15 cellular contexts compared by ENCODE assay signal in the genomic region with DNA sequence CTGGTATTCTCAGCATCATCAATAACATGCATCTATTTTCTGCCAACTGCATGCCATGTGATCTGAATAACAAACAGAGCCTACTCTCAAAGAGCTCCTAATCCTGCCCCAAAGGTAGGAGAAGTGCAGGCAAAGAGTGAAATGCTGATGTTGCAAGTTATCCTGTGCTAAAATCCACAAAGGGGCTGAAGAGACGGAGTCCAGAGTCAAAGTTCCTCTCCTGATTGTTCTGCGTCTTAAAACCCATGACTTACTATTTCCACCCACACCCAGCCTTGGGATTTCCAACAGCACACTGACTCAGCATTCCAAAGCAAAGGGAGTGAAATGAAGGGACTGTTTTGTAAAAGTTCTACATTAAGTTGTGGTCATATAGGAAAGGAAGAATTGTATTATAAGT. TPM values are rescaled to one million over a fixed set of nuclear protein-coding genes. Genes with fewer than 3 reads are reported as not detected.
DNase-seq lines count a peak whose midpoint lies in the region; ATAC-seq, FAIRE-seq and TF ChIP-seq lines count a peak whose summit lies in the region.
"Had no signal": no experiment of that assay in that cellular context is flagged by ENCODE, and none has a peak within 500 bp of the region (broad histone marks: within the 10 kb centered on the region; RNA-seq: fewer than 3 reads in every experiment).

No MANE protein-coding gene starts in this region.

- peak; percentile 44 for ATAC-seq in upper lobe of right lung
- ATAC-seq in GM19395 (IDR thresholded peaks at IDR 0.05; ENCODE audit: unreplicated experiment), result no peak

- no peak overlapping the region for H3K9ac ChIP-seq in kidney (ENCODE audit: low read length in 2 of 2)
- H3K9ac ChIP-seq: KMS-11 had no signal

- peak; percentile 32 for FAIRE-seq in bronchial epithelial cell (lab: Jason Lieb, UNC)
- FAIRE-seq in kidney (lab: Jason Lieb, UNC), result peak; percentile 70
- FAIRE-seq: islet of Langerhans, pancreas had no signal

- peak; percentile 23 for DNase-seq in HT1080 (ENCODE audit: low read depth)
- peak; percentile 84 for DNase-seq in bronchial epithelial cell (ENCODE audit: low read depth)
- no peak for DNase-seq in kidney
- DNase-seq in upper lobe of right lung, result no peak
- DNase-seq in inferior parietal cortex (ENCODE audit: extremely low spot score), result no peak
- DNase-seq in COLO668 (lab: John Stamatoyannopoulos, UW; ENCODE audit: unreplicated experiment), result no peak
- DNase-seq in T-helper 9 cell, result no peak
- DNase-seq: activated effector memory CD4-positive, alpha-beta T cell treated with Interleukin-2 at 50 U/mL for 16 hours; pancreas; WERI-Rb-1 had no signal

- no peak overlapping the region for H3K4me3 ChIP-seq in bronchial epithelial cell (ENCODE audit: low read depth, low read length)
- H3K4me3 ChIP-seq in kidney (ENCODE audit: low read length in 2 of 2), result no peak overlapping the region
- no peak overlapping the region for H3K4me3 ChIP-seq in upper lobe of right lung
- H3K4me3 ChIP-seq: HAP-1, pancreas had no signal

- H3K27me3 ChIP-seq in bronchial epithelial cell (ENCODE audit: control insufficient read depth, insufficient read depth, low read length) (no peaks in the 10 kb centered on the region), upper lobe of right lung (no peaks in the 10 kb centered on the region)
- H3K27me3 ChIP-seq: pancreas had no signal

- intact Hi-C loops in kidney (cut with DNase I) (no loop called here), upper lobe of right lung (cut with DNase I) (no loop called here)

- H3K36me3 ChIP-seq in bronchial epithelial cell (ENCODE audit: control insufficient read depth, insufficient read depth, low read length), result no peaks in the 10 kb centered on the region
- H3K36me3 ChIP-seq in kidney (ENCODE audit: control insufficient read depth in 1 of 2, insufficient read depth in 2 of 2, low read length in 2 of 2), result no peaks in the 10 kb centered on the region
- no peaks in the 10 kb centered on the region for H3K36me3 ChIP-seq in upper lobe of right lung
- H3K36me3 ChIP-seq: HAP-1, pancreas, WERI-Rb-1 had no signal

- H3K9me3 ChIP-seq in kidney (ENCODE audit: control insufficient read depth in 1 of 2, low read length in 2 of 2) (no peaks in the 10 kb centered on the region), upper lobe of right lung (no peaks in the 10 kb centered on the region)
- H3K9me3 ChIP-seq: HAP-1, pancreas had no signal

- no peak for TF ChIP-seq CTCF in bronchial epithelial cell (IDR thresholded peaks at IDR 0.05; ENCODE audit: insufficient read depth, low read length, severe bottlenecking)
- no peak for TF ChIP-seq CTCF in kidney (IDR thresholded peaks at IDR 0.05; ENCODE audit: borderline replicate concordance, extremely low read depth, insufficient read depth)
- no peak for TF ChIP-seq CTCF in upper lobe of right lung (IDR thresholded peaks at IDR 0.05)

- H3K4me1 ChIP-seq in kidney (ENCODE audit: control insufficient read depth in 1 of 2, insufficient read depth in 1 of 2, low read depth in 1 of 2, low read length in 2 of 2) (no peaks in the 10 kb centered on the region), upper lobe of right lung (no peaks in the 10 kb centered on the region)
- H3K4me1 ChIP-seq: HAP-1, pancreas had no signal

- H3K27ac ChIP-seq in kidney (ENCODE audit: low read depth in 2 of 2, low read length in 2 of 2), result no peak overlapping the region
- H3K27ac ChIP-seq in upper lobe of right lung, result no peak overlapping the region
- H3K27ac ChIP-seq: KMS-11, pancreas, WERI-Rb-1 had no signal

RNA-seq across cellular contexts. Expression of a gene that starts 13.6 kb away (rescaled TPM):
- not detected in 2 replicates for total RNA-seq in HT1080 (2014; rRNA removed; shearing (Covaris generic))
- polyA plus RNA-seq in HT1080 (2015; cell fraction: cytosol; rRNA removed), result not detected in 2 replicates
- not detected in 2 replicates for polyA plus RNA-seq in HT1080 (2015; cell fraction: nucleus; rRNA removed)
- total RNA-seq in bronchial epithelial cell (1.0 TPM in 1 of 2 replicates, not detected in the other), kidney (0.50 TPM), upper lobe of right lung (not detected)
- 3.6 TPM for polyA plus RNA-seq in kidney (ENCODE audit: insufficient read depth, low read depth, low replicate concordance)
- total RNA-seq: G401 had no signal

Comparison
In these comparisons a context has a peak if more than half of its experiments do, and no peak if none do; other contexts are left out.
1. DNase-seq: peak in HT1080 (single experiment) and bronchial epithelial cell (single experiment); none in kidney (single experiment), upper lobe of right lung (single experiment), inferior parietal cortex (single experiment), COLO668 (single experiment) and T-helper 9 cell (single experiment).